Comparison of ENCODE assay signal across 12 cellular contexts in the genomic region with DNA sequence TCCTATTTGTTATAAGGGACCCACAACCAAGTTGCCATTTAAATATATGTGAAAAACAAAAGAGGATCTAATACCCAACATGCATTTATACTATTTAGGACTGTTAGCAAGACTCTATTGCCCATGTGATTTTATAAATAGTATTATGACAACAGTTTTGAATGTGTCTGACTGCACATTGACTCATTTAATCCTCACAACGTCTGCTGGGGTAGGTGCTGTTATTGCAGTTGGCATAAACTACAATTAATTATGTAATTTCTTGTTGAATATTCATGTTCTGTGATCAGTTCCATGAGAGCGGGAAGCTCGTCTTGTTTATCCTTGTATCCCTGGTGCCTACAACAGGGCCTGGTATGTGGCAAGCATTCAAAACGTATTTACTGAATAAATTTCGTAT. TPM values are rescaled to one million over a fixed set of nuclear protein-coding genes. Genes with fewer than 3 reads are reported as not detected.
"Had no signal": no experiment of that assay in that cellular context is flagged by ENCODE, and none has a peak within 500 bp of the region (broad histone marks: within the 10 kb centered on the region; RNA-seq: fewer than 3 reads in every experiment).

No MANE protein-coding gene starts in this region.

- H3K27ac ChIP-seq: upper lobe of left lung had no signal

- H3K27me3 ChIP-seq: upper lobe of left lung had no signal

- H3K4me3 ChIP-seq: upper lobe of left lung had no signal

- H3K9me3 ChIP-seq: upper lobe of left lung had no signal

- H3K79me2 ChIP-seq: parathyroid adenoma had no signal

- DNase-seq: activated CD4-positive, alpha-beta T cell treated with anti-CD3 and anti-CD28 coated beads for 4 hours; activated CD8-positive, alpha-beta memory T cell treated with anti-CD3 and anti-CD28 coated beads, Interleukin-2, amount 50 U/mL, for 4 hours; activated CD8-positive, alpha-beta T cell treated with anti-CD3 and anti-CD28 coated beads for 36 hours; activated naive CD8-positive, alpha-beta T cell treated with anti-CD3 and anti-CD28 coated beads, Interleukin-2, amount 10 ng/mL, durations not matched to agents 7 days and 5 days; anterior cingulate cortex; hippocampal formation; retina; substantia nigra; T-cell; upper lobe of left lung had no signal

- H2AFZ ChIP-seq: parathyroid adenoma had no signal

- H3K36me3 ChIP-seq: upper lobe of left lung had no signal

- H3K9ac ChIP-seq: parathyroid adenoma had no signal

RNA-seq across cellular contexts. Expression of a gene that starts 53.8 kb away (rescaled TPM):
- total RNA-seq: lower leg skin had no signal
